21 cellular contexts compared by ENCODE assay signal in the genomic region with DNA sequence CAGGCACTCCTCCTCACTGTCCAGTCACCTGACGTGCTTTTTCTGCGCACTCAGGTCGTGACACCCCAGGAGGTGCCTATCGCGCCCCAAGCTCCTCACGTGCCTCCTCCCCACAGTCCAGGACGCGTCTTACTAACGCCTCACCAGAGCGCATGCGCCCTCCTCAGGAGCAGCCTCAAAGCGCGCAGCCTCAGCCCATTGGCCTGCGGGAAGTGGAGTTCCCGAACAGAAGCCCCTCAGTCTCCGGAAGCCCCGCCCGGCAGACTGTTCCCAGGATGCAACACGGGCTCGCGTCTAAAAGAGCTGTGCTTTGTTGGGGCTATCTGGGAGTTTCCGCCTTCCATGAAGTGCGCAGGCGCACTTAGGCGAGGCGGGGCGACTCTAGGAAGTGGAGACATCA. TPM values are rescaled to one million over a fixed set of nuclear protein-coding genes. Genes with fewer than 3 reads are reported as not detected.
DNase-seq lines count a peak whose midpoint lies in the region; ATAC-seq and TF ChIP-seq lines count a peak whose summit lies in the region.
"Had no signal": no experiment of that assay in that cellular context is flagged by ENCODE, and none has a peak within 500 bp of the region (broad histone marks: within the 10 kb centered on the region; RNA-seq: fewer than 3 reads in every experiment).

No MANE protein-coding gene starts in this region.

- H3K27ac ChIP-seq in DND-41 (ENCODE audit: low read length): no peak overlapping the region
- H3K27ac ChIP-seq in WERI-Rb-1: no peak overlapping the region
- no peak overlapping the region for H3K27ac ChIP-seq in liver (ENCODE audit: low read depth in 1 of 2, low read length in 2 of 2)
- H3K27ac ChIP-seq: A549; BLaER1 treated with 17β-estradiol and CSF1 and Interleukin-3, amounts not matched to agents 10 nM and 100 nM had no signal

- H3K4me2 ChIP-seq in DND-41 (ENCODE audit: insufficient read depth, low read length): no peak overlapping the region
- H3K4me2 ChIP-seq: A549; BLaER1 treated with 17β-estradiol and CSF1 and Interleukin-3, amounts not matched to agents 10 nM and 100 nM; GM23338 had no signal

- no peak for ATAC-seq in DND-41 (ENCODE audit: insufficient read depth, low read depth)
- ATAC-seq in Right ventricle myocardium inferior: no peak
- ATAC-seq: A549, GM23338, HCT116 had no signal

- H4K20me1 ChIP-seq in DND-41 (ENCODE audit: insufficient read depth, low read length): no peaks in the 10 kb centered on the region
- H4K20me1 ChIP-seq: BLaER1 treated with 17β-estradiol and CSF1 and Interleukin-3, amounts not matched to agents 10 nM and 100 nM had no signal

- TF ChIP-seq CTCF in DND-41 (IDR thresholded peaks at IDR 0.05; ENCODE audit: borderline replicate concordance, extremely low read depth, low read length, poor library complexity, severe bottlenecking) (peak; percentile 18), WERI-Rb-1 (IDR thresholded peaks at IDR 0.05; ENCODE audit: low read depth, low read length) (0 out of 2 replicates have a peak, but pooled peaks have one; percentile 22), liver (IDR thresholded peaks at IDR 0.05; ENCODE audit: low read depth, low read length, missing input control) (no peak)

- DNase-seq in DND-41: no peak
- no peak for DNase-seq in WERI-Rb-1
- no peak for DNase-seq in NCI-H1048 (lab: John Stamatoyannopoulos, UW)
- DNase-seq in Right ventricle myocardium inferior (ENCODE audit: missing footprints): no peak
- DNase-seq: 8988T; ACHN; AML-193; BE2C; CD4-positive, alpha-beta T cell; CD8-positive, alpha-beta memory T cell; DMS 273 treated with DMSO at 0.1 percent for 48 hours; DMS79; GF-D8; H9 had no signal

- H3K4me3 ChIP-seq in DND-41 (ENCODE audit: low read depth in 1 of 2, low read length in 2 of 2) (no peak overlapping the region), WERI-Rb-1 (ENCODE audit: low read depth, low read length) (no peak overlapping the region), liver (ENCODE audit: low read depth in 1 of 3, low read length in 3 of 3) (peak overlapping the region in 2 of 3 donors; percentile 35 to 38)
- H3K4me3 ChIP-seq: A549; BLaER1 treated with 17β-estradiol and CSF1 and Interleukin-3, amounts not matched to agents 10 nM and 100 nM; GM23338 had no signal

- H3K4me1 ChIP-seq in DND-41 (ENCODE audit: insufficient read depth, low read length) (peaks cover 27% of the 10 kb centered on the region), liver (ENCODE audit: control insufficient read depth in 4 of 4, insufficient read depth in 4 of 4, low read length in 3 of 4) (no peaks in the 10 kb centered on the region)
- H3K4me1 ChIP-seq: A549, BE2C had no signal

- H3K36me3 ChIP-seq in DND-41 (ENCODE audit: insufficient read depth, low read length) (peaks cover 17% of the 10 kb centered on the region), WERI-Rb-1 (peaks cover 9% of the 10 kb centered on the region), liver (ENCODE audit: control insufficient read depth in 4 of 4, insufficient read depth in 3 of 4, low read depth in 1 of 4, low read length in 3 of 4) (peaks cover 0 to 9% (median 7%) of the 10 kb centered on the region in 4 donors)

- no peak overlapping the region for H2AFZ ChIP-seq in DND-41 (ENCODE audit: low read depth, low read length)
- H2AFZ ChIP-seq: GM23338 had no signal

- H3K9me3 ChIP-seq in DND-41 (ENCODE audit: insufficient read depth, low read length, severe bottlenecking): peaks cover 8% of the 10 kb centered on the region
- H3K9me3 ChIP-seq in WERI-Rb-1 (ENCODE audit: severe bottlenecking): no peaks in the 10 kb centered on the region
- H3K9me3 ChIP-seq in liver (ENCODE audit: control insufficient read depth in 4 of 4, low read length in 3 of 4): peaks cover 27 to 45% (median 40%) of the 10 kb centered on the region in 4 donors
- H3K9me3 ChIP-seq: BE2C had no signal

- 65% methylated on average over 27 of the region's 27 CpGs for WGBS in liver

- intact Hi-C loops in Right ventricle myocardium inferior (cut with DNase I): no loop called here

- TF ChIP-seq RAD21 in liver (IDR thresholded peaks at IDR 0.05): no peak

- H3K27me3 ChIP-seq in DND-41 (ENCODE audit: insufficient read depth, low read length, poor library complexity) (no peaks in the 10 kb centered on the region), WERI-Rb-1 (ENCODE audit: insufficient read depth, low read depth, severe bottlenecking) (no peaks in the 10 kb centered on the region), liver (ENCODE audit: control insufficient read depth in 4 of 4, insufficient read depth in 4 of 4, low read length in 3 of 4) (no peaks in the 10 kb centered on the region)
- H3K27me3 ChIP-seq: BE2C; BLaER1 treated with 17β-estradiol and CSF1 and Interleukin-3, amounts not matched to agents 10 nM and 100 nM had no signal

- no peaks in the 10 kb centered on the region for H3K79me2 ChIP-seq in DND-41 (ENCODE audit: insufficient read depth, low read length)

- H3K9ac ChIP-seq in DND-41 (ENCODE audit: low read depth, low read length) (no peak overlapping the region), liver (ENCODE audit: low read depth in 1 of 2, low read length in 2 of 2) (no peak overlapping the region)
- H3K9ac ChIP-seq: BLaER1 treated with 17β-estradiol and CSF1 and Interleukin-3, amounts not matched to agents 10 nM and 100 nM had no signal

TF ChIP-seq in liver, 16 proteins besides CTCF, POLR2A, EP300 and RAD21:
- TF ChIP-seq FOXA1 (IDR thresholded peaks at IDR 0.05): no peak
- TF ChIP-seq HNF4G (IDR thresholded peaks at IDR 0.05): no peak
- no peak for TF ChIP-seq HNF4A (conservative IDR thresholded peaks at IDR 0.05)
- TF ChIP-seq JUND (IDR thresholded peaks at IDR 0.05): no peak
- no peak for TF ChIP-seq NR2F2 (IDR thresholded peaks at IDR 0.05)
- TF ChIP-seq, protein P1, sequence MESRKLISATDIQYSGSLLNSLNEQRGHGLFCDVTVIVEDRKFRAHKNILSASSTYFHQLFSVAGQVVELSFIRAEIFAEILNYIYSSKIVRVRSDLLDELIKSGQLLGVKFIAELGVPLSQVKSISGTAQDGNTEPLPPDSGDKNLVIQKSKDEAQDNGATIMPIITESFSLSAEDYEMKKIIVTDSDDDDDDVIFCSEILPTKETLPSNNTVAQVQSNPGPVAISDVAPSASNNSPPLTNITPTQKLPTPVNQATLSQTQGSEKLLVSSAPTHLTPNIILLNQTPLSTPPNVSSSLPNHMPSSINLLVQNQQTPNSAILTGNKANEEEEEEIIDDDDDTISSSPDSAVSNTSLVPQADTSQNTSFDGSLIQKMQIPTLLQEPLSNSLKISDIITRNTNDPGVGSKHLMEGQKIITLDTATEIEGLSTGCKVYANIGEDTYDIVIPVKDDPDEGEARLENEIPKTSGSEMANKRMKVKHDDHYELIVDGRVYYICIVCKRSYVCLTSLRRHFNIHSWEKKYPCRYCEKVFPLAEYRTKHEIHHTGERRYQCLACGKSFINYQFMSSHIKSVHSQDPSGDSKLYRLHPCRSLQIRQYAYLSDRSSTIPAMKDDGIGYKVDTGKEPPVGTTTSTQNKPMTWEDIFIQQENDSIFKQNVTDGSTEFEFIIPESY (IDR thresholded peaks at IDR 0.05): no peak
- no peak for TF ChIP-seq EGR1 (IDR thresholded peaks at IDR 0.05; ENCODE audit: low read depth in 2 of 2)
- TF ChIP-seq, protein P2, sequence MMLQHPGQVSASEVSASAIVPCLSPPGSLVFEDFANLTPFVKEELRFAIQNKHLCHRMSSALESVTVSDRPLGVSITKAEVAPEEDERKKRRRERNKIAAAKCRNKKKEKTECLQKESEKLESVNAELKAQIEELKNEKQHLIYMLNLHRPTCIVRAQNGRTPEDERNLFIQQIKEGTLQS (IDR thresholded peaks at IDR 0.05): no peak
- TF ChIP-seq SP1 (IDR thresholded peaks at IDR 0.05): no peak
- TF ChIP-seq, protein P3, sequence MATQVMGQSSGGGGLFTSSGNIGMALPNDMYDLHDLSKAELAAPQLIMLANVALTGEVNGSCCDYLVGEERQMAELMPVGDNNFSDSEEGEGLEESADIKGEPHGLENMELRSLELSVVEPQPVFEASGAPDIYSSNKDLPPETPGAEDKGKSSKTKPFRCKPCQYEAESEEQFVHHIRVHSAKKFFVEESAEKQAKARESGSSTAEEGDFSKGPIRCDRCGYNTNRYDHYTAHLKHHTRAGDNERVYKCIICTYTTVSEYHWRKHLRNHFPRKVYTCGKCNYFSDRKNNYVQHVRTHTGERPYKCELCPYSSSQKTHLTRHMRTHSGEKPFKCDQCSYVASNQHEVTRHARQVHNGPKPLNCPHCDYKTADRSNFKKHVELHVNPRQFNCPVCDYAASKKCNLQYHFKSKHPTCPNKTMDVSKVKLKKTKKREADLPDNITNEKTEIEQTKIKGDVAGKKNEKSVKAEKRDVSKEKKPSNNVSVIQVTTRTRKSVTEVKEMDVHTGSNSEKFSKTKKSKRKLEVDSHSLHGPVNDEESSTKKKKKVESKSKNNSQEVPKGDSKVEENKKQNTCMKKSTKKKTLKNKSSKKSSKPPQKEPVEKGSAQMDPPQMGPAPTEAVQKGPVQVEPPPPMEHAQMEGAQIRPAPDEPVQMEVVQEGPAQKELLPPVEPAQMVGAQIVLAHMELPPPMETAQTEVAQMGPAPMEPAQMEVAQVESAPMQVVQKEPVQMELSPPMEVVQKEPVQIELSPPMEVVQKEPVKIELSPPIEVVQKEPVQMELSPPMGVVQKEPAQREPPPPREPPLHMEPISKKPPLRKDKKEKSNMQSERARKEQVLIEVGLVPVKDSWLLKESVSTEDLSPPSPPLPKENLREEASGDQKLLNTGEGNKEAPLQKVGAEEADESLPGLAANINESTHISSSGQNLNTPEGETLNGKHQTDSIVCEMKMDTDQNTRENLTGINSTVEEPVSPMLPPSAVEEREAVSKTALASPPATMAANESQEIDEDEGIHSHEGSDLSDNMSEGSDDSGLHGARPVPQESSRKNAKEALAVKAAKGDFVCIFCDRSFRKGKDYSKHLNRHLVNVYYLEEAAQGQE (IDR thresholded peaks at IDR 0.05): no peak
- no peak for TF ChIP-seq RXRA (IDR thresholded peaks at IDR 0.05)
- no peak for TF ChIP-seq FOXA2 (IDR thresholded peaks at IDR 0.05)
- no peak for TF ChIP-seq TAF1 (conservative IDR thresholded peaks at IDR 0.05)
- TF ChIP-seq MAX (IDR thresholded peaks at IDR 0.05): no peak
- no peak for TF ChIP-seq GABPA (IDR thresholded peaks at IDR 0.05 in 1 of 2, conservative IDR thresholded peaks at IDR 0.05 in 1 of 2)
- TF ChIP-seq YY1 (IDR thresholded peaks at IDR 0.05): no peak
TF ChIP-seq in liver: peak in this region for 0.

RNA-seq across cellular contexts. Expression of gene ZNF556, which starts 8.3 kb away (rescaled TPM):
- under 1 TPM in 1 of 2 donors, not detected in 1; 0.08 TPM for total RNA-seq in liver
- polyA plus RNA-seq in liver: not detected
- total RNA-seq in Right ventricle myocardium inferior: not detected
- total RNA-seq: CD4-positive, alpha-beta T cell; CD8-positive, alpha-beta memory T cell; GM23338; H4; H9 had no signal
- polyA plus RNA-seq: A549; CD14-positive monocyte; CD8-positive, alpha-beta memory T cell; GM23338 had no signal

RNA-seq across cellular contexts. Expression of gene ZNF555, which starts 17.6 kb away (rescaled TPM):
- total RNA-seq in liver (1 to 10 TPM; 2.4 to 2.8 TPM), Right ventricle myocardium inferior (8.9 TPM)
- 1 to 10 TPM; 1.3 to 2.0 TPM for polyA plus RNA-seq in liver

RNA-seq across cellular contexts. Expression of gene ZNF554, which starts 39.2 kb away (rescaled TPM):
- total RNA-seq in liver (1 to 10 TPM; 2.7 to 3.3 TPM), Right ventricle myocardium inferior (3.7 TPM)
- 1 to 10 TPM in 1 of 2 donors, under 1 TPM in 1; 0.94 to 1.5 TPM for polyA plus RNA-seq in liver

RNA-seq across cellular contexts. Expression of gene ZNF57, which starts 41.9 kb away (rescaled TPM):
- total RNA-seq in liver (1 to 10 TPM; 1.4 to 2.8 TPM), Right ventricle myocardium inferior (5.1 TPM)
- 1 to 10 TPM; 1.3 to 2.1 TPM for polyA plus RNA-seq in liver

Comparison
In these comparisons a context has a peak if more than half of its experiments do, and no peak if none do; other contexts are left out.
1. H3K4me3 ChIP-seq: peak in liver (2 of 3); none in DND-41 (0 of 2) and WERI-Rb-1 (single experiment).